8 cellular contexts compared by ENCODE assay signal in the genomic region with DNA sequence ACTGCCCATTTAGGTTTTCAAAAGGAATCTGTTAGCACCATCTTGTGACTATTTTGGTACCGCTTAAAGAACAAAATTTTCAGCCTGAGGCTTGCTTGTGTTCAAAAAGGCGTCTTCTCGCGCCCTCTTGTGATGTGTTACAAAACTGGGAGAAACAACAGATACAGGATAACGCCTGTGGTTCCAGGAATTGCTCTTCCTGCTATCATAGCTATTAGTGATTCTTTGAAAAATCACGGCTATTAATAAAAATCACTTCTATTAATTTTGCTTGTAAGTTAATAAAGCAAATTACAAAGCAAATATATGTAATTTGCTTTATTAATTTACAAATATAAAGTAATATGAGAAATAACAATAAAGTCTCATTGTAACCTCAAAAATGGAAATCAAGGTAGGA.
DNase-seq lines count a peak whose midpoint lies in the region; ATAC-seq lines count a peak whose summit lies in the region.

No MANE protein-coding gene starts in this region.

- DNase-seq in DMS79 treated with DMSO at 0.1 percent for 48 hours (lab: John Stamatoyannopoulos, UW) (peak; percentile 18), H7 (peak; percentile 22), NCI-H2196 (lab: John Stamatoyannopoulos, UW; ENCODE audit: unreplicated experiment) (peak; percentile 88), head of caudate nucleus (peak; percentile 15 to 92 (median 74)), pons (ENCODE audit: low spot score) (peak; percentile 97)
- peak; percentile 5 to 25 for DNase-seq in activated CD4-positive, alpha-beta T cell treated with anti-CD3 and anti-CD28 coated beads, Interleukin-2, amount 50 U/mL, for 48 hours

- no peak overlapping the region for H3K4me3 ChIP-seq in H7 (ENCODE audit: insufficient read depth, low read depth, low read length)

- ATAC-seq in HG03196 (IDR thresholded peaks at IDR 0.05; ENCODE audit: unreplicated experiment) (no peak), HG03039 (IDR thresholded peaks at IDR 0.05; ENCODE audit: unreplicated experiment) (no peak)

- H3K27me3 ChIP-seq in H7 (ENCODE audit: control insufficient read depth, insufficient read depth, low read length), result no peaks in the 10 kb centered on the region; the same call in 1 of the 2 replicates

- intact Hi-C loops in head of caudate nucleus (cut with DNase I), result loop anchor here (5.0 kb wide), 1 partner anchor 274 kb away; no protein-coding TSS in a partner anchor

- H3K36me3 ChIP-seq in H7 (replicated peaks; ENCODE audit: control insufficient read depth, insufficient read depth, low read length), result no peaks in the 10 kb centered on the region

Comparison
In these comparisons a context has a peak if more than half of its experiments do, and no peak if none do; other contexts are left out.
1. DNase-seq: peak in every context shown above with its lines; median percentile 97 in pons; 88 in NCI-H2196; 74 in head of caudate nucleus; 22 in H7; 18 in DMS79 treated with DMSO at 0.1 percent for 48 hours; 15 in activated CD4-positive, alpha-beta T cell treated with anti-CD3 and anti-CD28 coated beads, Interleukin-2, amount 50 U/mL, for 48 hours.